1 cellular context compared by ENCODE assay signal in the genomic region with DNA sequence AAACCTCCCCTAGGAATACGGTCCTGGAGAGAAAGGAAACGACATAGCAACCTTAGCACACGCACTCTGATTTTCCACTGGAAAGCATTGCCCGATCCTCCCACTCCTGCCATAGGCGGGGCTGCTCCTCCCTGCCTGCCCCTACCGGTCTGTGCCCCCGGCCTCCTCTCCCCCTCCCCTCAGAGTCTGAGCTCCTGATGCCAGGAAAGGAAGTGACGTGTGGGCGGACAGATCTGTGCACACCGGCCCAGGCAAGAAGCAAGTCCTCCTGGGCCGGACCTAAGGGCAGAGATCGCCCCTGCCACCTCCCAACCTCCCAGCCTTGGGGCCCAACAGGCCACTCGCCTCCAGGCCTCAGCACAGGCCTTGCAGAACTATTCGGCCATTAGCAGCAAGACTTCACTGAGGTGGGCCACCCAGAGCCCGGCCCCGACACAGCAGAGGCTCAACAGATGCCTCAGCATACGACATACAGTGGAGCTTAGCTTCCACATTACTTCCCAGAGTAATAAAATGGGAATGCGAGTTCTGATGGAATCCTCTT.
A peak's percentile ranks its signal among the peaks of the same experiment; 100 is the strongest.
TF ChIP-seq lines count a peak whose summit lies in the region.

No MANE protein-coding gene starts in this region.

TF ChIP-seq in H1, 55 proteins besides CTCF, POLR2A, EP300 and RAD21:
- TF ChIP-seq TBP (IDR thresholded peaks at IDR 0.05; ENCODE audit: low read depth, low read length) (no peak), YY1 (IDR thresholded peaks at IDR 0.05; ENCODE audit: low read depth, low read length) (0 out of 2 replicates have a peak, but pooled peaks have one; percentile 17), KDM4A (IDR thresholded peaks at IDR 0.05; ENCODE audit: low read depth, low read length, severe bottlenecking) (no peak), RFX5 (IDR thresholded peaks at IDR 0.05; ENCODE audit: borderline replicate concordance, low read depth, low read length) (no peak), SRF (IDR thresholded peaks at IDR 0.05; ENCODE audit: low read depth, low read length) (no peak), GABPA (IDR thresholded peaks at IDR 0.05; ENCODE audit: borderline replicate concordance, insufficient read depth, low read length) (no peak), SP4 (IDR thresholded peaks at IDR 0.05; ENCODE audit: low read length) (no peak)
